In the genomic region with DNA sequence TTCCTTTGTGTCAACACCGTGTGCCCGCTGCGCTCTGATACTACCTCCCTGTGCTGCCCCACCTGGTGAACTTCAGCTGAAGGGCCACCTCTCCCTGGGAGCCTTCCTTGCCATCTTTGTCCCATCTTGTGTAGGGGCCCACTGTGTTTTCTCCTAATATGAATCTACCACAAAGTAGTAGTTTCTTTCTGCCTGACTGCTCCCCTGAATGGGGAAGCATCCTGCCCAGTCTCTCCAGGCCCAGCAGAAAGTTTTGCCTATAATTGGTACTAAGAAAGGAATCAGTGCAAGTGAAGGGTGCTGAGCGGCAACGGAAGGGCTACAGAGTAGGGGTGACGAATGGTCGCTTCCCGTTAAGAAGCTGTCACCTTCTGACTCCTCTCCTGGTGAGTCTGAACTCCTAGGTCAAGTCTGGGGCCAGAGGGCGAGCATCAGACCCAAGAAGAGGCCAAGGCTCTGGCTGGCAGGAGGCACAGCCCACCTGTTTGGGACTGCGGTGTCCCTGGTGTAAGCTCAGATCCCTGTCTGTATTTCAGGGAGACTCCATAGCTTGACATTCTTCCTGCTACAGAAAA, we compare ENCODE assay signal across 11 cellular contexts. TPM values are rescaled to one million over a fixed set of nuclear protein-coding genes. Genes with fewer than 3 reads are reported as not detected.
DNase-seq lines count a peak whose midpoint lies in the region; ATAC-seq and TF ChIP-seq lines count a peak whose summit lies in the region.
"Had no signal": no experiment of that assay in that cellular context is flagged by ENCODE, and none has a peak within 500 bp of the region (broad histone marks: within the 10 kb centered on the region; RNA-seq: fewer than 3 reads in every experiment).

No MANE protein-coding gene starts in this region.

- no peak for TF ChIP-seq POLR2A in right lobe of liver (IDR thresholded peaks at IDR 0.05)

- H3K4me2 ChIP-seq in skeletal muscle satellite cell (ENCODE audit: low read length): peak overlapping the region; percentile 35
- H3K4me2 ChIP-seq: KMS-11 had no signal

- H3K4me1 Mint-ChIP-seq in brain: peaks cover 53% of the 10 kb centered on the region
- H3K4me1 Mint-ChIP-seq in activated CD8-positive, alpha-beta memory T cell treated with anti-CD3 and anti-CD28 coated beads, Interleukin-2, amount 10 ng/mL, durations not matched to agents 7 days and 5 days: no peaks in the 10 kb centered on the region

- peaks cover 11% of the 10 kb centered on the region; the same call in 1 of the 2 replicates for H3K4me1 ChIP-seq in HEK293 (ENCODE audit: control insufficient read depth, insufficient read depth, low read length)
- H3K4me1 ChIP-seq in right lobe of liver: peaks cover 0 to 41% (median 21%) of the 10 kb centered on the region in 4 donors
- H3K4me1 ChIP-seq in skeletal muscle satellite cell (ENCODE audit: control insufficient read depth, insufficient read depth, low read length): peaks cover 33% of the 10 kb centered on the region
- H3K4me1 ChIP-seq in tibial artery: peaks cover 0 to 8% (median 0%) of the 10 kb centered on the region in 4 donors
- H3K4me1 ChIP-seq: right atrium auricular region had no signal

- peak overlapping the region; percentile 45 for H3K9ac ChIP-seq in skeletal muscle satellite cell (ENCODE audit: low read depth, low read length)
- H3K9ac ChIP-seq: KMS-11 had no signal

- peaks cover 0 to under 1% (median 0%) of the 10 kb centered on the region in 5 experiments for H3K9me3 Mint-ChIP-seq in brain
- no peaks in the 10 kb centered on the region for H3K9me3 Mint-ChIP-seq in activated CD8-positive, alpha-beta memory T cell treated with anti-CD3 and anti-CD28 coated beads, Interleukin-2, amount 10 ng/mL, durations not matched to agents 7 days and 5 days (ENCODE audit: low read depth)

- H3K27ac ChIP-seq in HEK293 (ENCODE audit: extremely low read depth, low read depth, low read length): no peak overlapping the region
- peak overlapping the region; percentile 86 to 92 (median 88) for H3K27ac ChIP-seq in right lobe of liver
- no peak overlapping the region for H3K27ac ChIP-seq in tibial artery
- H3K27ac ChIP-seq: KMS-11, right atrium auricular region had no signal

- ATAC-seq in right lobe of liver: peak in 3 of 4 donors; percentile 1 to 15 (median 6)
- ATAC-seq in activated CD8-positive, alpha-beta memory T cell treated with anti-CD3 and anti-CD28 coated beads, Interleukin-2, amount 10 ng/mL, durations not matched to agents 7 days and 5 days: no peak
- ATAC-seq: T-helper 17 cell had no signal

- DNase-seq in right lobe of liver (no peak), kidney glomerular epithelial cell (lab: John Stamatoyannopoulos, UW) (no peak), tibial artery (no peak), LoVo (ENCODE audit: low spot score) (no peak)
- no peak for DNase-seq in activated CD8-positive, alpha-beta memory T cell treated with anti-CD3 and anti-CD28 coated beads, Interleukin-2, amount 10 ng/mL, durations not matched to agents 7 days and 5 days
- DNase-seq: T-helper 17 cell had no signal

- H3K4me3 Mint-ChIP-seq in brain: peak overlapping the region in 4 of 5 experiments; percentile 4 to 61 (median 26)
- no peak overlapping the region for H3K4me3 Mint-ChIP-seq in activated CD8-positive, alpha-beta memory T cell treated with anti-CD3 and anti-CD28 coated beads, Interleukin-2, amount 10 ng/mL, durations not matched to agents 7 days and 5 days
- H3K4me3 Mint-ChIP-seq: T-helper 17 cell had no signal

- POLR2A ChIA-PET in HEK293 (lab: Yijun Ruan, JAX): interaction anchor here (3.2 kb wide), 1 partner anchor 23 kb away, joined by 15 read pairs; the partner anchor contains the start of gene WWC1

- CTCF ChIA-PET in HEK293 (lab: Yijun Ruan, JAX): interaction anchor here (0.6 to 1.9 kb wide), 5 partner anchors 12 to 1315 kb away, joined by 3 to 5 read pairs (median 3); partner anchors contain the start of gene WWC1
- CTCF ChIA-PET in activated CD8-positive, alpha-beta memory T cell treated with anti-CD3 and anti-CD28 coated beads, Interleukin-2, amount 10 ng/mL, durations not matched to agents 7 days and 5 days (lab: Charles Lee): no interaction called here

- H3K27ac Mint-ChIP-seq in brain: peak overlapping the region; percentile 58 to 92 (median 62)
- no peak overlapping the region for H3K27ac Mint-ChIP-seq in activated CD8-positive, alpha-beta memory T cell treated with anti-CD3 and anti-CD28 coated beads, Interleukin-2, amount 10 ng/mL, durations not matched to agents 7 days and 5 days
- H3K27ac Mint-ChIP-seq: T-helper 17 cell had no signal

- H3K36me3 ChIP-seq in HEK293 (ENCODE audit: control insufficient read depth in 2 of 2, insufficient read depth in 1 of 2, low read length in 2 of 2) (no peaks in the 10 kb centered on the region; a peak in 1 of 3 replicates), right lobe of liver (no peaks in the 10 kb centered on the region), skeletal muscle satellite cell (ENCODE audit: insufficient read depth, low read length) (no peaks in the 10 kb centered on the region), tibial artery (no peaks in the 10 kb centered on the region)
- H3K36me3 ChIP-seq: right atrium auricular region had no signal

- H3K9me3 ChIP-seq in HEK293 (ENCODE audit: control insufficient read depth, insufficient read depth, low read depth, low read length) (no peaks in the 10 kb centered on the region), right lobe of liver (no peaks in the 10 kb centered on the region), skeletal muscle satellite cell (replicated peaks; ENCODE audit: low read length) (no peaks in the 10 kb centered on the region), tibial artery (no peaks in the 10 kb centered on the region)
- H3K9me3 ChIP-seq: right atrium auricular region had no signal

- no peaks in the 10 kb centered on the region for H3K27me3 ChIP-seq in right lobe of liver
- H3K27me3 ChIP-seq in skeletal muscle satellite cell (ENCODE audit: control insufficient read depth, insufficient read depth, low read length): no peaks in the 10 kb centered on the region
- peaks cover 0 to 11% of the 10 kb centered on the region in 2 donors for H3K27me3 ChIP-seq in tibial artery
- H3K27me3 ChIP-seq: right atrium auricular region had no signal

- H3K4me3 ChIP-seq in HEK293 (ENCODE audit: low read depth, low read length) (no peak overlapping the region), right lobe of liver (peak overlapping the region in 1 of 3 donors; percentile 12), skeletal muscle satellite cell (ENCODE audit: low read length) (no peak overlapping the region), tibial artery (no peak overlapping the region)
- H3K4me3 ChIP-seq: right atrium auricular region had no signal

- TF ChIP-seq CTCF in HEK293 (tag by site-specific recombination; IDR thresholded peaks at IDR 0.05) (no peak), brain (conservative IDR thresholded peaks at IDR 0.05) (no peak), right lobe of liver (IDR thresholded peaks at IDR 0.05) (no peak), tibial artery (IDR thresholded peaks at IDR 0.05) (no peak)

- intact Hi-C loops in right lobe of liver (cut with DNase I): no loop called here
- intact Hi-C loops in tibial artery (cut with DNase I; ENCODE audit: low total_unique reads): no loop called here

- 33% methylated on average over 3 of the region's 10 CpGs for WGBS in right lobe of liver (ENCODE audit: insufficient coverage, low coverage, low lambda C conversion rate, missing lambda C conversion rate)

- no peaks in the 10 kb centered on the region for H3K36me3 Mint-ChIP-seq in brain
- no peaks in the 10 kb centered on the region for H3K36me3 Mint-ChIP-seq in activated CD8-positive, alpha-beta memory T cell treated with anti-CD3 and anti-CD28 coated beads, Interleukin-2, amount 10 ng/mL, durations not matched to agents 7 days and 5 days

- no peaks in the 10 kb centered on the region for H3K27me3 Mint-ChIP-seq in brain
- no peaks in the 10 kb centered on the region for H3K27me3 Mint-ChIP-seq in activated CD8-positive, alpha-beta memory T cell treated with anti-CD3 and anti-CD28 coated beads, Interleukin-2, amount 10 ng/mL, durations not matched to agents 7 days and 5 days
- H3K27me3 Mint-ChIP-seq: T-helper 17 cell had no signal

TF ChIP-seq in HEK293, 187 proteins besides CTCF, POLR2A, EP300 and RAD21:
- TF ChIP-seq ZBTB20 (tag by site-specific recombination; IDR thresholded peaks at IDR 0.05) (peak; percentile 38; the same call in 1 of the 2 replicates), REPIN1 (tag by site-specific recombination; IDR thresholded peaks at IDR 0.05; ENCODE audit: low read depth) (no peak)

RNA-seq across cellular contexts. Expression of gene WWC1, which starts 24.1 kb away (rescaled TPM):
- polyA plus RNA-seq in brain (ENCODE audit: insufficient read depth, low read depth, low replicate concordance): 29.0 TPM
- total RNA-seq in right lobe of liver: 10 to 100 TPM in 5 of 6 experiments, 1 to 10 TPM in 1; 9.6 to 74.4 (median 23.5) TPM
- 3.5 and 5.1 TPM in 2 replicates for total RNA-seq in skeletal muscle satellite cell (2012; rRNA removed)
- under 1 TPM in 1 of 2 experiments, not detected in 1; 0.30 TPM for total RNA-seq in activated CD8-positive, alpha-beta memory T cell treated with anti-CD3 and anti-CD28 coated beads, Interleukin-2, amount 10 ng/mL, durations not matched to agents 7 days and 5 days

Comparison
In these comparisons a context has a peak if more than half of its experiments do, and no peak if none do; other contexts are left out.
1. H3K27ac ChIP-seq: peak in right lobe of liver (3 of 3); none in HEK293 (single experiment) and tibial artery (0 of 2).
2. RNA of gene WWC1, which starts 24.1 kb away (total RNA-seq): 9.6 to 74.4 TPM in right lobe of liver; 0.30 TPM in activated CD8-positive, alpha-beta memory T cell treated with anti-CD3 and anti-CD28 coated beads, Interleukin-2, amount 10 ng/mL, durations not matched to agents 7 days and 5 days; every median in the first group is over 4 times any median in the second.